In the genomic region with DNA sequence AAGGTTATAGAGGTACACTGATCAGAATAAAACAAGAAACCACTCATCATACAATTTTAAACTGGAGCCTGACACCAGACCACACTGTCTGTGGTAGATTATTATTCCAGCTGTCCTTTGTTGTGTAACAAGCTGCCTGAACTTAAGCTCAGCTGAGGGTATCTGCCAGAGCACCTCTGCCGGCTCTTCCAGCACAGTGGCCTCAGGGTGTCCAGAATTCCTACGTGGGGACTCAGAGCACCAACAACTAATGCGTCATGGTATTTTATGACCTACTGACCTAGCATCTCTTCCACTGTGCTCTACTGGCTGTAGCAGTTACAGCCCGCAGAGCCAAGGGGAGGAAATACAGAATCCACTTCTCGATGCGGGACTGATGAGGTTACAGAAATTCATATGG, we compare ENCODE assay signal across 15 cellular contexts. TPM values are rescaled to one million over a fixed set of nuclear protein-coding genes. Genes with fewer than 3 reads are reported as not detected.
DNase-seq lines count a peak whose midpoint lies in the region; ATAC-seq and TF ChIP-seq lines count a peak whose summit lies in the region.
"Had no signal": no experiment of that assay in that cellular context is flagged by ENCODE, and none has a peak within 500 bp of the region (broad histone marks: within the 10 kb centered on the region; RNA-seq: fewer than 3 reads in every experiment).

No MANE protein-coding gene starts in this region.

- H3K4me3 ChIP-seq in breast epithelium (no peak overlapping the region), SK-N-SH (ENCODE audit: low read depth in 2 of 2, low read length in 1 of 2) (no peak overlapping the region)
- H3K4me3 ChIP-seq: suprapubic skin had no signal

- intact Hi-C loops in MCF 10A (cut with micrococcal nuclease) = no loop called here
- intact Hi-C loops in breast epithelium (cut with DNase I; ENCODE audit: low total_unique reads) = loop anchor here (5.0 kb wide), 1 partner anchor 797 kb away; no protein-coding TSS in a partner anchor
- intact Hi-C loops in Right ventricle myocardium superior (cut with DNase I) = no loop called here

- no peak for TF ChIP-seq RAD21 in SK-N-SH (IDR thresholded peaks at IDR 0.05; ENCODE audit: low read length)

- DNase-seq in MCF 10A (ENCODE audit: unreplicated experiment) = peak; percentile 90
- no peak for DNase-seq in breast epithelium (ENCODE audit: low spot score in 2 of 2)
- DNase-seq in SK-N-SH = peak; percentile 70
- DNase-seq in Right ventricle myocardium superior = no peak
- peak; percentile 65 for DNase-seq in smooth muscle cell of the brain vasculature (ENCODE audit: low read depth, low spot score)
- no peak for DNase-seq in NCI-H446 treated with DMSO at 0.1 percent for 48 hours (lab: John Stamatoyannopoulos, UW)
- DNase-seq in effector memory CD8-positive, alpha-beta T cell = no peak
- DNase-seq: activated B cell treated with CpG ODN at 0.5 μM for 24 hours; activated effector memory CD4-positive, alpha-beta T cell treated with anti-CD3 and anti-CD28 coated beads, Interleukin-2, amount 50 U/mL, for 16 hours; dermis blood vessel endothelial cell; naive thymus-derived CD8-positive, alpha-beta T cell; NCI-H1436 treated with DMSO at 0.1 percent for 48 hours; stimulated activated CD4-positive, alpha-beta T cell treated with anti-CD3 and anti-CD28 coated beads, Interleukin-4, amount 100 ng/mL, for 1 hour had no signal

- H3K36me3 Mint-ChIP-seq in MCF 10A (ENCODE audit: insufficient read depth, unreplicated experiment) = no peaks in the 10 kb centered on the region
- H3K36me3 Mint-ChIP-seq in effector memory CD8-positive, alpha-beta T cell (ENCODE audit: insufficient read depth) = no peaks in the 10 kb centered on the region
- H3K36me3 Mint-ChIP-seq: naive thymus-derived CD8-positive, alpha-beta T cell had no signal

- H3K36me3 ChIP-seq in breast epithelium (no peaks in the 10 kb centered on the region), SK-N-SH (replicated peaks in 1 of 2; ENCODE audit: control insufficient read depth in 1 of 2, insufficient read depth in 2 of 2, low read length in 1 of 2) (no peaks in the 10 kb centered on the region)
- H3K36me3 ChIP-seq: suprapubic skin had no signal

- no peaks in the 10 kb centered on the region for H3K27me3 Mint-ChIP-seq in MCF 10A (ENCODE audit: insufficient read depth, unreplicated experiment)
- H3K27me3 Mint-ChIP-seq in effector memory CD8-positive, alpha-beta T cell = peaks cover 5 to 18% of the 10 kb centered on the region in 2 donors

- no peaks in the 10 kb centered on the region for H3K27me3 ChIP-seq in breast epithelium
- H3K27me3 ChIP-seq in SK-N-SH (ENCODE audit: insufficient read depth) = no peaks in the 10 kb centered on the region
- H3K27me3 ChIP-seq: suprapubic skin had no signal

- H3K9me3 ChIP-seq in breast epithelium = no peaks in the 10 kb centered on the region
- no peaks in the 10 kb centered on the region for H3K9me3 ChIP-seq in SK-N-SH
- H3K9me3 ChIP-seq: suprapubic skin had no signal

- no peak overlapping the region for H2AFZ ChIP-seq in SK-N-SH (ENCODE audit: low read depth)

- H3K4me3 Mint-ChIP-seq in MCF 10A (ENCODE audit: unreplicated experiment) = no peak overlapping the region
- H3K4me3 Mint-ChIP-seq in effector memory CD8-positive, alpha-beta T cell = no peak overlapping the region
- H3K4me3 Mint-ChIP-seq: activated B cell treated with CpG ODN at 0.5 μM for 24 hours; naive thymus-derived CD8-positive, alpha-beta T cell had no signal

- no peak for TF ChIP-seq POLR2A in breast epithelium (IDR thresholded peaks at IDR 0.05)

- H3K9me3 Mint-ChIP-seq in MCF 10A (ENCODE audit: unreplicated experiment) = no peaks in the 10 kb centered on the region
- H3K9me3 Mint-ChIP-seq in effector memory CD8-positive, alpha-beta T cell = no peaks in the 10 kb centered on the region
- H3K9me3 Mint-ChIP-seq: activated B cell treated with CpG ODN at 0.5 μM for 24 hours had no signal

- peak; percentile 24 for ATAC-seq in Right ventricle myocardium superior (ENCODE audit: poor library complexity)
- no peak for ATAC-seq in effector memory CD8-positive, alpha-beta T cell (replicated peaks)
- ATAC-seq in HG03196 (IDR thresholded peaks at IDR 0.05; ENCODE audit: unreplicated experiment) = no peak
- ATAC-seq: naive thymus-derived CD8-positive, alpha-beta T cell had no signal

- no peaks in the 10 kb centered on the region for H3F3A ChIP-seq in SK-N-SH (replicated peaks; ENCODE audit: insufficient read depth)

- no peak overlapping the region for H3K4me2 ChIP-seq in SK-N-SH

- POLR2A ChIA-PET in MCF 10A (lab: Yijun Ruan, JAX) = interaction anchor here (0.8 to 4.8 kb wide), 2 partner anchors 16 to 79 kb away, joined by 3 to 46 read pairs; a partner anchor contains a TSS
- POLR2A ChIA-PET in SK-N-SH (lab: Yijun Ruan, JAX) = no interaction called here

- H3K27ac ChIP-seq in breast epithelium (no peak overlapping the region), SK-N-SH (ENCODE audit: low read depth in 2 of 2, low read length in 1 of 2) (peak overlapping the region in 1 of 2 experiments; percentile 24; a peak in 1 of 4 replicates)
- H3K27ac ChIP-seq: suprapubic skin had no signal

- no peaks in the 10 kb centered on the region for H3K9me2 ChIP-seq in SK-N-SH

- no peaks in the 10 kb centered on the region for H3K79me2 ChIP-seq in SK-N-SH (ENCODE audit: insufficient read depth)

- no peak overlapping the region for H3K9ac ChIP-seq in SK-N-SH

- no peak for TF ChIP-seq CTCF in MCF 10A (IDR thresholded peaks at IDR 0.05; ENCODE audit: unreplicated experiment)
- TF ChIP-seq CTCF in breast epithelium (IDR thresholded peaks at IDR 0.05) = no peak
- no peak for TF ChIP-seq CTCF in SK-N-SH (IDR thresholded peaks at IDR 0.05)

- CTCF ChIA-PET in MCF 10A (lab: Yijun Ruan, JAX) (interaction anchor here (0.6 to 1.2 kb wide), 3 partner anchors 13 to 152 kb away, joined by 3 to 5 read pairs (median 3); no protein-coding TSS in a partner anchor), SK-N-SH (lab: Yijun Ruan, JAX) (interaction anchor here (1.0 kb wide), 1 partner anchor 26 kb away, joined by 3 read pairs; no protein-coding TSS in a partner anchor)

- H3K4me1 ChIP-seq in breast epithelium (no peaks in the 10 kb centered on the region), SK-N-SH (ENCODE audit: control insufficient read depth in 1 of 2, insufficient read depth in 2 of 2, low read depth in 1 of 2, low read length in 1 of 2) (peaks cover 0 to 3% of the 10 kb centered on the region in 2 experiments; a peak in 1 of 4 replicates)
- H3K4me1 ChIP-seq: suprapubic skin had no signal

- peaks cover 11% of the 10 kb centered on the region for H3K4me1 Mint-ChIP-seq in MCF 10A (ENCODE audit: insufficient read depth, unreplicated experiment)
- H3K4me1 Mint-ChIP-seq in effector memory CD8-positive, alpha-beta T cell (ENCODE audit: low read depth in 2 of 2) = peaks cover 0 to 2% of the 10 kb centered on the region in 2 donors
- H3K4me1 Mint-ChIP-seq: activated B cell treated with CpG ODN at 0.5 μM for 24 hours had no signal

- no peaks in the 10 kb centered on the region for H4K20me1 ChIP-seq in SK-N-SH (ENCODE audit: insufficient read depth)

- no peak for TF ChIP-seq EP300 in SK-N-SH (IDR thresholded peaks at IDR 0.05; ENCODE audit: borderline replicate concordance in 1 of 2, low read depth in 1 of 2, low read length in 1 of 2)

- 57% methylated on average over 6 of the region's 6 CpGs for WGBS in SK-N-SH (ENCODE audit: low lambda C conversion rate)

- no TSS peak for BruUV-seq in MCF 10A (replicated peaks; lab: Mats Ljungman, UMichigan)

- H3K27ac Mint-ChIP-seq in MCF 10A (ENCODE audit: low read depth, unreplicated experiment) = no peak overlapping the region
- H3K27ac Mint-ChIP-seq in effector memory CD8-positive, alpha-beta T cell = peak overlapping the region in 1 of 2 donors; percentile 6
- H3K27ac Mint-ChIP-seq: activated B cell treated with CpG ODN at 0.5 μM for 24 hours had no signal

TF ChIP-seq in SK-N-SH, 30 proteins besides CTCF, POLR2A, EP300 and RAD21:
- no peak for TF ChIP-seq FOXJ3 (CRISPR knock-in tag; IDR thresholded peaks at IDR 0.05)

RNA-seq across cellular contexts. Expression of a gene that starts 15.6 kb away (rescaled TPM):
- total RNA-seq in MCF 10A (2022) (75.5 and 76.8 TPM in 2 replicates), breast epithelium (100 to 1,000 TPM in 2 of 3 donors, 10 to 100 TPM in 1; 87.4 to 118 (median 110) TPM), Right ventricle myocardium superior (142 TPM)
- polyA plus RNA-seq in SK-N-SH (2012; rRNA removed) = 58.7 and 82.3 TPM in 2 replicates
- 39.8 and 52.9 TPM in 2 replicates for polyA plus RNA-seq in SK-N-SH (2012; cell fraction: cytosol; rRNA removed)
- polyA plus RNA-seq in SK-N-SH (2012; cell fraction: nucleus; rRNA removed) = 98.4 and 158 TPM in 2 replicates

Comparison
In these comparisons a context has a peak if more than half of its experiments do, and no peak if none do; other contexts are left out.
1. DNase-seq: peak in MCF 10A (single experiment), SK-N-SH (single experiment) and smooth muscle cell of the brain vasculature (single experiment); none in breast epithelium (0 of 2), Right ventricle myocardium superior (single experiment), NCI-H446 treated with DMSO at 0.1 percent for 48 hours (single experiment) and effector memory CD8-positive, alpha-beta T cell (0 of 3).